ENCODE assay signal across 18 cellular contexts in genomic region chr1:207606362-207606755, GRCh38. TPM values are rescaled to one million over a fixed set of nuclear protein-coding genes. Genes with fewer than 3 reads are reported as not detected.
DNase-seq lines count a peak whose midpoint lies in the region; ATAC-seq and TF ChIP-seq lines count a peak whose summit lies in the region.
"Had no signal": no experiment of that assay in that cellular context is flagged by ENCODE, and none has a peak within 500 bp of the region (broad histone marks: within the 10 kb centered on the region; RNA-seq: fewer than 3 reads in every experiment).

No MANE protein-coding gene starts in this region.

- in situ Hi-C loops in mammary epithelial cell (cut with MboI; ENCODE audit: low sequenced_read_pairs in 2 of 2), result no loop called here

- H3K4me1 Mint-ChIP-seq in MCF 10A (ENCODE audit: insufficient read depth, unreplicated experiment), result peaks cover 5% of the 10 kb centered on the region

- H3K27me3 ChIP-seq in mammary epithelial cell (ENCODE audit: insufficient read depth, low read length) (no peaks in the 10 kb centered on the region), RWPE2 (ENCODE audit: insufficient read depth, poor library complexity, severe bottlenecking) (no peaks in the 10 kb centered on the region)
- H3K27me3 ChIP-seq: BLaER1 had no signal

- dilution Hi-C loops in mammary epithelial cell (cut with HindIII; ENCODE audit: low sequenced_read_pairs), result no loop called here

- H3K4me1 ChIP-seq in mammary epithelial cell (ENCODE audit: insufficient read depth, low read length), result peaks cover 7% of the 10 kb centered on the region
- H3K4me1 ChIP-seq in RWPE2 (ENCODE audit: insufficient read depth, poor library complexity, severe bottlenecking), result peaks cover 9% of the 10 kb centered on the region
- H3K4me1 ChIP-seq: A549, BLaER1 had no signal

- H3K9ac ChIP-seq in mammary epithelial cell (ENCODE audit: insufficient read depth, low read length), result no peak overlapping the region
- H3K9ac ChIP-seq: BLaER1 had no signal

- H3K9me3 ChIP-seq in mammary epithelial cell (replicated peaks; ENCODE audit: insufficient read depth, low read length) (no peaks in the 10 kb centered on the region), RWPE2 (ENCODE audit: severe bottlenecking) (no peaks in the 10 kb centered on the region)
- H3K9me3 ChIP-seq: A549, BLaER1 had no signal

- DNase-seq in mammary epithelial cell (peak; percentile 49), MCF 10A (ENCODE audit: unreplicated experiment) (no peak), RWPE2 (ENCODE audit: low spot score) (no peak), epithelial cell of prostate (ENCODE audit: low read depth, low spot score) (no peak), GDM1 (lab: John Stamatoyannopoulos, UW) (no peak), SIG-M5 treated with dmso at 0.1 percent for 504 hours (lab: John Stamatoyannopoulos, UW; ENCODE audit: unreplicated experiment) (no peak)
- DNase-seq: Calu3; CD8-positive, alpha-beta T cell; DND-41; EL; GOT3; H7 had no signal

- TF ChIP-seq CTCF in mammary epithelial cell (conservative IDR thresholded peaks at IDR 0.05 in 1 of 2, IDR thresholded peaks at IDR 0.05 in 1 of 2; ENCODE audit: extremely low read depth in 1 of 2, insufficient read depth in 1 of 2, low read depth in 1 of 2, low read length in 2 of 2) (no peak), MCF 10A (IDR thresholded peaks at IDR 0.05; ENCODE audit: unreplicated experiment) (no peak), RWPE2 (IDR thresholded peaks at IDR 0.05; ENCODE audit: poor library complexity, severe bottlenecking) (no peak)

- CTCF ChIA-PET in mammary epithelial cell (lab: Charles Lee; ENCODE audit: low non-redundant PET), result interaction anchor here (0.6 kb wide), 1 partner anchor 191 kb away, joined by 3 read pairs; no protein-coding TSS in a partner anchor
- CTCF ChIA-PET in MCF 10A (lab: Yijun Ruan, JAX), result interaction anchor here (0.5 to 5.1 kb wide), 10 partner anchors 14 to 1957 kb away, joined by 3 to 52 read pairs (median 4); no protein-coding TSS in a partner anchor

- ATAC-seq in RWPE2 (ENCODE audit: low read depth) (peak; percentile 52; the same call in 2 of the 3 replicates), GM19324 (IDR thresholded peaks at IDR 0.05; ENCODE audit: low FRiP score, unreplicated experiment) (no peak)
- ATAC-seq: A549; CD8-positive, alpha-beta T cell had no signal

- no peaks in the 10 kb centered on the region for H3K36me3 ChIP-seq in mammary epithelial cell (ENCODE audit: insufficient read depth, low read length)
- no peaks in the 10 kb centered on the region for H3K36me3 ChIP-seq in RWPE2 (ENCODE audit: low read depth)
- H3K36me3 ChIP-seq: BLaER1 had no signal

- no peak overlapping the region for H3K4me2 ChIP-seq in mammary epithelial cell (ENCODE audit: insufficient read depth, low read depth, low read length)
- H3K4me2 ChIP-seq: A549, BLaER1 had no signal

- H3K27ac ChIP-seq in mammary epithelial cell (ENCODE audit: insufficient read depth, low read depth, low read length) (no peak overlapping the region), RWPE2 (ENCODE audit: poor library complexity, severe bottlenecking) (no peak overlapping the region), epithelial cell of prostate (peak overlapping the region; percentile 1)
- H3K27ac ChIP-seq: 22Rv1, A549, BLaER1 had no signal

- no peaks in the 10 kb centered on the region for H3K36me3 Mint-ChIP-seq in MCF 10A (ENCODE audit: insufficient read depth, unreplicated experiment)
- H3K36me3 Mint-ChIP-seq: CD8-positive, alpha-beta T cell had no signal

- no peak overlapping the region for H3K27ac Mint-ChIP-seq in MCF 10A (ENCODE audit: low read depth, unreplicated experiment)
- H3K27ac Mint-ChIP-seq: CD8-positive, alpha-beta T cell had no signal

- POLR2A ChIA-PET in MCF 10A (lab: Yijun Ruan, JAX), result interaction anchor here (0.5 to 2.4 kb wide), 5 partner anchors 14 to 146 kb away, joined by 3 to 7 read pairs (median 4); no protein-coding TSS in a partner anchor

- no peaks in the 10 kb centered on the region for H3K79me2 ChIP-seq in mammary epithelial cell (ENCODE audit: insufficient read depth, low read length)

- no peak overlapping the region for H3K4me3 Mint-ChIP-seq in MCF 10A (ENCODE audit: unreplicated experiment)
- H3K4me3 Mint-ChIP-seq: CD8-positive, alpha-beta T cell had no signal

- intact Hi-C loops in mammary epithelial cell (cut with micrococcal nuclease) (no loop called here), MCF 10A (cut with micrococcal nuclease) (no loop called here)

- BruUV-seq in mammary epithelial cell (replicated peaks; lab: Mats Ljungman, UMichigan) (no TSS peak), MCF 10A (replicated peaks; lab: Mats Ljungman, UMichigan) (no TSS peak)

- H3K4me3 ChIP-seq in mammary epithelial cell (replicated peaks in 1 of 3; ENCODE audit: insufficient read depth in 1 of 3, low read depth in 2 of 3, low read length in 3 of 3) (no peak overlapping the region), RWPE2 (ENCODE audit: severe bottlenecking) (no peak overlapping the region)
- H3K4me3 ChIP-seq: A549, BLaER1 had no signal

- 33% methylated on average over 2 of the region's 2 CpGs for WGBS in mammary epithelial cell (ENCODE audit: low coverage, missing lambda C conversion rate)

- H4K20me1 ChIP-seq in mammary epithelial cell (ENCODE audit: insufficient read depth, low read length), result no peaks in the 10 kb centered on the region
- H4K20me1 ChIP-seq: BLaER1 had no signal

- H2AFZ ChIP-seq in mammary epithelial cell (ENCODE audit: low read depth, low read length), result peak overlapping the region; percentile 18

- H3K9me3 Mint-ChIP-seq in MCF 10A (ENCODE audit: unreplicated experiment), result no peaks in the 10 kb centered on the region
- H3K9me3 Mint-ChIP-seq: CD8-positive, alpha-beta T cell had no signal

- H3K27me3 Mint-ChIP-seq in MCF 10A (ENCODE audit: insufficient read depth, unreplicated experiment), result peaks cover 37% of the 10 kb centered on the region

RNA-seq across cellular contexts. Expression of gene CR1L, which starts 38.6 kb away (rescaled TPM):
- total RNA-seq in mammary epithelial cell, result not detected
- polyA plus RNA-seq in mammary epithelial cell, result not detected
- not detected for polyA minus RNA-seq in mammary epithelial cell
- total RNA-seq in MCF 10A (2022), result not detected in 2 replicates
- total RNA-seq: Calu3; CD8-positive, alpha-beta T cell; G401; H7 had no signal
- polyA plus RNA-seq: A549, AG04450 had no signal
